8 cellular contexts compared by ENCODE assay signal in genomic region chr5:160175438-160176218, GRCh38. TPM values are rescaled to one million over a fixed set of nuclear protein-coding genes. Genes with fewer than 3 reads are reported as not detected.
DNase-seq lines count a peak whose midpoint lies in the region; ATAC-seq and TF ChIP-seq lines count a peak whose summit lies in the region.

No MANE protein-coding gene starts in this region.

- DNase-seq in LHCN-M2 (ENCODE audit: low read depth), result peak; percentile 78
- peak; percentile 82 for DNase-seq in amniotic epithelial cell (ENCODE audit: low read depth)
- peak; percentile 78 to 86 for DNase-seq in hippocampal formation (lab: John Stamatoyannopoulos, UW)
- DNase-seq in suprapubic skin (ENCODE audit: low spot score in 2 of 2), result no peak
- no peak for DNase-seq in NCI-H526 treated with DMSO at 0.1 percent for 48 hours (lab: John Stamatoyannopoulos, UW)
- no peak for DNase-seq in breast epithelium (ENCODE audit: low spot score in 2 of 2)
- no peak for DNase-seq in stimulated activated CD4-positive, alpha-beta T cell treated with anti-CD3 and anti-CD28 coated beads, Interleukin-1b, Interleukin-23, amount 100 ng/mL, for 48 hours

- no peak for ATAC-seq in GM19351 (IDR thresholded peaks at IDR 0.05; ENCODE audit: unreplicated experiment)

- H3K4me3 ChIP-seq in suprapubic skin (no peak overlapping the region), breast epithelium (peak overlapping the region in 1 of 3 donors; percentile 8)

- H3K27me3 ChIP-seq in suprapubic skin, result no peaks in the 10 kb centered on the region
- H3K27me3 ChIP-seq in breast epithelium, result no peaks in the 10 kb centered on the region

- no peaks in the 10 kb centered on the region for H3K9me3 ChIP-seq in suprapubic skin
- H3K9me3 ChIP-seq in breast epithelium, result no peaks in the 10 kb centered on the region

- intact Hi-C loops in breast epithelium (cut with DNase I; ENCODE audit: low total_unique reads), result no loop called here

- 34% methylated on average over 15 of the region's 18 CpGs for WGBS in suprapubic skin

- no peaks in the 10 kb centered on the region for H3K36me3 ChIP-seq in suprapubic skin
- no peaks in the 10 kb centered on the region for H3K36me3 ChIP-seq in breast epithelium

- peak overlapping the region; percentile 18 for H3K27ac ChIP-seq in suprapubic skin
- peak overlapping the region in 1 of 2 donors; percentile 43 for H3K27ac ChIP-seq in breast epithelium

- TF ChIP-seq POLR2A in suprapubic skin (IDR thresholded peaks at IDR 0.05) (no peak), breast epithelium (IDR thresholded peaks at IDR 0.05) (no peak)

- TF ChIP-seq CTCF in suprapubic skin (IDR thresholded peaks at IDR 0.05) (no peak), breast epithelium (IDR thresholded peaks at IDR 0.05) (no peak)

- H3K4me1 ChIP-seq in suprapubic skin, result peaks cover 14% of the 10 kb centered on the region
- no peaks in the 10 kb centered on the region for H3K4me1 ChIP-seq in breast epithelium

- no peak for TF ChIP-seq EP300 in suprapubic skin (IDR thresholded peaks at IDR 0.05)

RNA-seq across cellular contexts. Expression of gene FABP6, which starts 53.7 kb away (rescaled TPM):
- total RNA-seq in LHCN-M2 (2014; rRNA removed), result not detected in 2 replicates
- polyA plus RNA-seq in LHCN-M2 (2012), result not detected
- 1 to 10 TPM in 1 of 4 donors, not detected in 3; 2.5 TPM for total RNA-seq in suprapubic skin
- total RNA-seq in breast epithelium, result not detected

RNA-seq across cellular contexts. Expression of gene PWWP2A, which starts 56.4 kb away (rescaled TPM):
- total RNA-seq in LHCN-M2 (2014; rRNA removed) (22.1 and 24.4 TPM in 2 replicates), suprapubic skin (10 to 100 TPM; 24.7 to 42.3 (median 31.4) TPM), breast epithelium (10 to 100 TPM; 29.8 to 45.8 (median 39.3) TPM)
- polyA plus RNA-seq in LHCN-M2 (2012), result 5.8 TPM

Comparison
In these comparisons a context has a peak if more than half of its experiments do, and no peak if none do; other contexts are left out.
1. DNase-seq: peak in LHCN-M2 (single experiment), amniotic epithelial cell (single experiment) and hippocampal formation (2 of 2); none in suprapubic skin (0 of 2), NCI-H526 treated with DMSO at 0.1 percent for 48 hours (single experiment), breast epithelium (0 of 2) and stimulated activated CD4-positive, alpha-beta T cell treated with anti-CD3 and anti-CD28 coated beads, Interleukin-1b, Interleukin-23, amount 100 ng/mL, for 48 hours (single experiment).